Comparison of ENCODE assay signal across 9 cellular contexts in genomic region chr9:108182950-108183381, GRCh38.
DNase-seq lines count a peak whose midpoint lies in the region; ATAC-seq and TF ChIP-seq lines count a peak whose summit lies in the region.
"Had no signal": no experiment of that assay in that cellular context is flagged by ENCODE, and none has a peak within 500 bp of the region (broad histone marks: within the 10 kb centered on the region; RNA-seq: fewer than 3 reads in every experiment).

No MANE protein-coding gene starts in this region.

- no peak overlapping the region for H3K27ac ChIP-seq in brain microvascular endothelial cell
- no peak overlapping the region for H3K27ac ChIP-seq in CD8-positive, alpha-beta memory T cell (ENCODE audit: low read depth, low read length)

- no peaks in the 10 kb centered on the region for H3K27me3 ChIP-seq in brain microvascular endothelial cell (replicated peaks)
- no peaks in the 10 kb centered on the region for H3K27me3 ChIP-seq in CD8-positive, alpha-beta memory T cell (ENCODE audit: insufficient read depth, low read length, poor library complexity, severe bottlenecking)

- intact Hi-C loops in CD14-positive monocyte (cut with micrococcal nuclease): no loop called here

- POLR2A ChIA-PET in CD8-positive, alpha-beta memory T cell (lab: Charles Lee): no interaction called here

- ATAC-seq in GM19397 (IDR thresholded peaks at IDR 0.05; ENCODE audit: unreplicated experiment) (peak; percentile 45), HG03095 (IDR thresholded peaks at IDR 0.05; ENCODE audit: unreplicated experiment) (peak; percentile 87), HG03135 (IDR thresholded peaks at IDR 0.05; ENCODE audit: unreplicated experiment) (no peak)

- H3K27ac Mint-ChIP-seq in CD14-positive monocyte: peak overlapping the region in 4 of 7 donors; percentile 19 to 67 (median 25)
- H3K27ac Mint-ChIP-seq in CD8-positive, alpha-beta memory T cell: no peak overlapping the region
- H3K27ac Mint-ChIP-seq: CD4-positive, alpha-beta T cell had no signal

- DNase-seq in CD14-positive monocyte (ENCODE audit: low spot score): peak; percentile 48
- peak; percentile 19 for DNase-seq in brain microvascular endothelial cell
- DNase-seq in foreskin fibroblast: no peak
- no peak for DNase-seq in NCI-H748 (lab: John Stamatoyannopoulos, UW; ENCODE audit: unreplicated experiment)
- no peak for DNase-seq in CD8-positive, alpha-beta memory T cell
- DNase-seq: CD4-positive, alpha-beta T cell had no signal

- peaks cover 0 to 2% (median 0%) of the 10 kb centered on the region in 7 donors for H3K9me3 Mint-ChIP-seq in CD14-positive monocyte
- H3K9me3 Mint-ChIP-seq in CD8-positive, alpha-beta memory T cell: peaks cover 0 to 9% (median 2%) of the 10 kb centered on the region in 5 donors

- peaks cover 1 to 3% (median 1%) of the 10 kb centered on the region in 3 donors for H3K27me3 Mint-ChIP-seq in CD14-positive monocyte (ENCODE audit: low read depth in 3 of 3)
- peaks cover 0 to 3% of the 10 kb centered on the region in 2 donors for H3K27me3 Mint-ChIP-seq in CD8-positive, alpha-beta memory T cell
- H3K27me3 Mint-ChIP-seq: CD4-positive, alpha-beta T cell had no signal

- H3K9me3 ChIP-seq in CD8-positive, alpha-beta memory T cell (ENCODE audit: low read length): no peaks in the 10 kb centered on the region

- no peaks in the 10 kb centered on the region for H3K36me3 Mint-ChIP-seq in CD14-positive monocyte
- no peaks in the 10 kb centered on the region for H3K36me3 Mint-ChIP-seq in CD8-positive, alpha-beta memory T cell

- H3K4me3 ChIP-seq in brain microvascular endothelial cell (ENCODE audit: low read depth, low read length): no peak overlapping the region
- H3K4me3 ChIP-seq in foreskin fibroblast (ENCODE audit: low read depth in 1 of 2, low read length in 2 of 2): no peak overlapping the region
- no peak overlapping the region for H3K4me3 ChIP-seq in CD8-positive, alpha-beta memory T cell (ENCODE audit: low read length)

- H3K36me3 ChIP-seq in brain microvascular endothelial cell (replicated peaks): no peaks in the 10 kb centered on the region
- no peaks in the 10 kb centered on the region for H3K36me3 ChIP-seq in CD8-positive, alpha-beta memory T cell (ENCODE audit: insufficient read depth, low read length)

- H3K4me1 Mint-ChIP-seq in CD14-positive monocyte: peaks cover 42% of the 10 kb centered on the region
- H3K4me1 Mint-ChIP-seq in CD8-positive, alpha-beta memory T cell: no peaks in the 10 kb centered on the region

- in situ Hi-C loops in brain microvascular endothelial cell (cut with HindIII; ENCODE audit: low pct_ligation_motif_present, low sequenced_read_pairs): no loop called here

- TF ChIP-seq CTCF in CD14-positive monocyte (IDR thresholded peaks at IDR 0.05) (no peak), brain microvascular endothelial cell (IDR thresholded peaks at IDR 0.05; ENCODE audit: low read depth, low read length, missing control alignments) (no peak), foreskin fibroblast (IDR thresholded peaks at IDR 0.05; ENCODE audit: low read depth, low read length) (no peak)

- CTCF ChIA-PET in CD8-positive, alpha-beta memory T cell (lab: Charles Lee): no interaction called here

- no peaks in the 10 kb centered on the region for H3K4me1 ChIP-seq in CD8-positive, alpha-beta memory T cell (ENCODE audit: insufficient read depth, low read length)

- H3K4me3 Mint-ChIP-seq in CD14-positive monocyte: peak overlapping the region in 1 of 2 donors; percentile 43
- no peak overlapping the region for H3K4me3 Mint-ChIP-seq in CD8-positive, alpha-beta memory T cell
- H3K4me3 Mint-ChIP-seq: CD4-positive, alpha-beta T cell had no signal

Comparison
In these comparisons a context has a peak if more than half of its experiments do, and no peak if none do; other contexts are left out.
1. DNase-seq: peak in CD14-positive monocyte (single experiment) and brain microvascular endothelial cell (single experiment); none in foreskin fibroblast (0 of 2), NCI-H748 (single experiment) and CD8-positive, alpha-beta memory T cell (0 of 5).
2. H3K27ac Mint-ChIP-seq: peak in CD14-positive monocyte (4 of 7); none in CD8-positive, alpha-beta memory T cell (0 of 8).